Comparison of ENCODE assay signal across 16 cellular contexts in the genomic region with DNA sequence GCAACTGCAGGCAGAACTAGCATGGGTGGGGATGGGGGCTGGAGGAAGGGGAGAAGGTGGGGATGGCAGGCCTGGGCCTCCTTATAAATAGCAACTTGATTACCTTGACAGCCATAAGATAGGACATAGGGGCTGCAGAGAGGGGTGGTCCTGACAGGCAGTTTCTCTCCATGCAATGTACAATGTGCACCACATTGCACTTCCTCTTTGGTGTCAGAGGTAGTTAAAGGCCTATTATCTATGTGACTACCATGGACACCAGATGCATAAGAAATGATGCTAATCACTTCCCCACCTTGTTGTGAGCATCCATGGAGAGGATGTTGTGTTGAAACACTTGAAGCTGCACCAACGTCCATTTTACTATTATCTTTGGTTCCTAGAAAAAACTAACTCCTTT.
"Had no signal": no experiment of that assay in that cellular context is flagged by ENCODE, and none has a peak within 500 bp of the region (broad histone marks: within the 10 kb centered on the region; RNA-seq: fewer than 3 reads in every experiment).

No MANE protein-coding gene starts in this region.

- H3K36me3 ChIP-seq: gastroesophageal sphincter, heart right ventricle, ovary, sigmoid colon, spleen had no signal

- H3K27ac ChIP-seq: body of pancreas, gastroesophageal sphincter, heart right ventricle, ovary, sigmoid colon, spleen had no signal

- H3K27me3 Mint-ChIP-seq: activated CD4-positive, alpha-beta T cell treated with anti-CD3 and anti-CD28 coated beads, Interleukin-2, amount 10 ng/mL, durations not matched to agents 24 days and 14 days; activated naive CD8-positive, alpha-beta T cell treated with anti-CD3 and anti-CD28 coated beads for 36 hours; naive B cell had no signal

- ATAC-seq: activated CD8-positive, alpha-beta T cell treated with anti-CD3 and anti-CD28 coated beads, Interleukin-2, amount 10 ng/mL, durations not matched to agents 7 days and 5 days; body of pancreas; gastroesophageal sphincter; WTC11 had no signal

- H3K4me1 Mint-ChIP-seq: activated naive CD8-positive, alpha-beta T cell treated with anti-CD3 and anti-CD28 coated beads for 36 hours; WTC11 had no signal

- H3K4me3 ChIP-seq: body of pancreas, gastroesophageal sphincter, heart right ventricle, lung, ovary, sigmoid colon, spleen had no signal

- H3K27ac Mint-ChIP-seq: activated CD4-positive, alpha-beta T cell treated with anti-CD3 and anti-CD28 coated beads, Interleukin-2, amount 10 ng/mL, durations not matched to agents 24 days and 14 days; activated CD8-positive, alpha-beta T cell treated with anti-CD3 and anti-CD28 coated beads, Interleukin-2, amount 10 ng/mL, durations not matched to agents 7 days and 5 days; activated naive CD8-positive, alpha-beta T cell treated with anti-CD3 and anti-CD28 coated beads for 36 hours; WTC11 had no signal

- H3K9me3 Mint-ChIP-seq: activated naive CD8-positive, alpha-beta T cell treated with anti-CD3 and anti-CD28 coated beads for 36 hours had no signal

- DNase-seq: activated CD4-positive, alpha-beta T cell treated with anti-CD3 and anti-CD28 coated beads, Interleukin-2, amount 10 ng/mL, durations not matched to agents 24 days and 14 days; activated CD8-positive, alpha-beta T cell treated with anti-CD3 and anti-CD28 coated beads, Interleukin-2, amount 10 ng/mL, durations not matched to agents 7 days and 5 days; activated gamma-delta T cell treated with Interleukin-2 at 50 U/mL for 16 hours; activated naive CD8-positive, alpha-beta T cell treated with anti-CD3 and anti-CD28 coated beads for 36 hours; amygdala; body of pancreas; caudate nucleus; heart right ventricle; midbrain; naive B cell; ovary; sigmoid colon; spleen had no signal

- H3K9me3 ChIP-seq: body of pancreas, ovary, sigmoid colon had no signal

- H3K4me3 Mint-ChIP-seq: activated CD4-positive, alpha-beta T cell treated with anti-CD3 and anti-CD28 coated beads, Interleukin-2, amount 10 ng/mL, durations not matched to agents 24 days and 14 days; activated CD8-positive, alpha-beta T cell treated with anti-CD3 and anti-CD28 coated beads, Interleukin-2, amount 10 ng/mL, durations not matched to agents 7 days and 5 days; activated naive CD8-positive, alpha-beta T cell treated with anti-CD3 and anti-CD28 coated beads for 36 hours; WTC11 had no signal

- H3K36me3 Mint-ChIP-seq: activated naive CD8-positive, alpha-beta T cell treated with anti-CD3 and anti-CD28 coated beads for 36 hours; WTC11 had no signal

- H3K4me1 ChIP-seq: body of pancreas, gastroesophageal sphincter, heart right ventricle, sigmoid colon, spleen had no signal

- H3K27me3 ChIP-seq: body of pancreas, gastroesophageal sphincter, heart right ventricle, ovary, sigmoid colon, spleen had no signal
